8 cellular contexts compared by ENCODE assay signal in genomic region chr11:2885676-2886081, GRCh38. TPM values are rescaled to one million over a fixed set of nuclear protein-coding genes. Genes with fewer than 3 reads are reported as not detected.
A peak's percentile ranks its signal among the peaks of the same experiment; 100 is the strongest.
DNase-seq lines count a peak whose midpoint lies in the region; ATAC-seq and TF ChIP-seq lines count a peak whose summit lies in the region.

TSS of gene CDKN1C (minus strand) at chr11:2885775. CDS start at chr11:2885456, 319 bp downstream.

- WGBS in ovary, 3 donors, result 0 to 1% (median 0%) methylated on average over 2 to 58 of the region's 61 CpGs

- peak within 1 kb of the TSS; percentile 95 to 96 for H3K27ac ChIP-seq in ovary
- peak within 1 kb of the TSS; percentile 58 to 81 for H3K27ac ChIP-seq in thoracic aorta

- ATAC-seq in GM21723 (IDR thresholded peaks at IDR 0.05; ENCODE audit: unreplicated experiment) (peak; percentile 84), SK-N-SH treated with all-trans-retinoic acid at 6 μM for 48 hours (peak; percentile 75), thoracic aorta (ENCODE audit: insufficient number of reproducible peaks, low FRiP score, low read depth) (peak; percentile 54)

- H3K36me3 Mint-ChIP-seq in activated naive CD8-positive, alpha-beta T cell, result no peaks in the 10 kb centered on the region
- no peaks in the 10 kb centered on the region for H3K36me3 Mint-ChIP-seq in glutamatergic neuron (ENCODE audit: unreplicated experiment)

- H3K27me3 Mint-ChIP-seq in activated naive CD8-positive, alpha-beta T cell, result no peaks in the 10 kb centered on the region
- H3K27me3 Mint-ChIP-seq in glutamatergic neuron (ENCODE audit: unreplicated experiment), result peaks cover 18% of the 10 kb centered on the region

- no peaks in the 10 kb centered on the region for H3K9me3 ChIP-seq in ovary
- no peaks in the 10 kb centered on the region for H3K9me3 ChIP-seq in thoracic aorta

- no peak within 1 kb of the TSS for H3K27ac Mint-ChIP-seq in activated naive CD8-positive, alpha-beta T cell
- peak within 1 kb of the TSS; percentile 94 for H3K27ac Mint-ChIP-seq in glutamatergic neuron (ENCODE audit: unreplicated experiment)

- DNase-seq in DMS 273 treated with DMSO at 0.1 percent for 48 hours (lab: John Stamatoyannopoulos, UW), result peak; percentile 12
- DNase-seq in KG1 (lab: John Stamatoyannopoulos, UW), result peak; percentile 36
- DNase-seq in glutamatergic neuron, result peak; percentile 93
- DNase-seq in ovary, result peak; percentile 94 to 97 (median 96)
- peak; percentile 42 for DNase-seq in thoracic aorta (ENCODE audit: low spot score)

- peaks cover 14% of the 10 kb centered on the region for H3K4me1 Mint-ChIP-seq in activated naive CD8-positive, alpha-beta T cell (ENCODE audit: low read depth)
- peaks cover 19% of the 10 kb centered on the region for H3K4me1 Mint-ChIP-seq in glutamatergic neuron (ENCODE audit: low read depth, unreplicated experiment)

- peak; percentile 98 for TF ChIP-seq POLR2A in ovary (IDR thresholded peaks at IDR 0.05)

- intact Hi-C loops in ovary (cut with DNase I), result loop anchor here in 2 of 4 donors (2.0 to 10.0 kb wide), 3 partner anchors 59 to 201 kb away; partner anchors contain the start of gene KCNQ1OT1 (in 1 of the 2)

- TF ChIP-seq EP300 in ovary (IDR thresholded peaks at IDR 0.05), result no peak

- H3K4me3 Mint-ChIP-seq in activated naive CD8-positive, alpha-beta T cell, result peak within 1 kb of the TSS; percentile 87
- H3K4me3 Mint-ChIP-seq in glutamatergic neuron (ENCODE audit: unreplicated experiment), result peak within 1 kb of the TSS; percentile 98

- no peaks in the 10 kb centered on the region for H3K9me3 Mint-ChIP-seq in activated naive CD8-positive, alpha-beta T cell (ENCODE audit: low read depth)
- H3K9me3 Mint-ChIP-seq in glutamatergic neuron (ENCODE audit: unreplicated experiment), result peaks cover 21% of the 10 kb centered on the region

- H3K4me1 ChIP-seq in ovary (ENCODE audit: insufficient read depth) (peaks cover 7% of the 10 kb centered on the region), thoracic aorta (ENCODE audit: control insufficient read depth in 1 of 2, low read depth in 2 of 2) (peaks cover 8 to 20% of the 10 kb centered on the region in 2 donors)

- no peaks in the 10 kb centered on the region for H3K36me3 ChIP-seq in ovary
- H3K36me3 ChIP-seq in thoracic aorta, result no peaks in the 10 kb centered on the region

- TF ChIP-seq CTCF in glutamatergic neuron (IDR thresholded peaks at IDR 0.05; ENCODE audit: partially characterized antibody, unreplicated experiment) (no peak), ovary (IDR thresholded peaks at IDR 0.05) (peak in 1 of 3 donors; percentile 12), thoracic aorta (IDR thresholded peaks at IDR 0.05) (no peak)

- H3K27me3 ChIP-seq in ovary (no peaks in the 10 kb centered on the region), thoracic aorta (replicated peaks; ENCODE audit: insufficient read depth) (no peaks in the 10 kb centered on the region)

- H3K4me3 ChIP-seq in ovary (peak within 1 kb of the TSS; percentile 75), thoracic aorta (peak within 1 kb of the TSS; percentile 98)

TF ChIP-seq in SK-N-SH treated with all-trans-retinoic acid at 6 μM for 48 hours, 23 proteins besides CTCF, POLR2A, EP300 and RAD21:
- TF ChIP-seq OSR1 (CRISPR knock-in tag; IDR thresholded peaks at IDR 0.05) (no peak), ZC3H10 (CRISPR knock-in tag; IDR thresholded peaks at IDR 0.05) (no peak), TCF4 (CRISPR knock-in tag; IDR thresholded peaks at IDR 0.05; ENCODE audit: borderline replicate concordance) (no peak), PPARA (CRISPR knock-in tag; IDR thresholded peaks at IDR 0.05; ENCODE audit: borderline replicate concordance) (no peak), CREB5 (CRISPR knock-in tag; IDR thresholded peaks at IDR 0.05; ENCODE audit: low read depth) (no peak), ZNF70 (CRISPR knock-in tag; IDR thresholded peaks at IDR 0.05) (no peak)

RNA-seq across cellular contexts. Expression of gene CDKN1C, which starts in this region (rescaled TPM):
- total RNA-seq in glutamatergic neuron (ENCODE audit: unreplicated experiment), result 391 TPM
- total RNA-seq in ovary, result 100 to 1,000 TPM; 158 to 363 (median 236) TPM
- polyA plus RNA-seq in ovary, result 100 to 1,000 TPM in 1 of 2 donors, 10 to 100 TPM in 1; 72.3 to 142 TPM
- 10 to 100 TPM; 17.1 to 25.0 TPM for total RNA-seq in thoracic aorta

Comparison
In these comparisons a context has a peak if more than half of its experiments do, and no peak if none do; other contexts are left out.
1. Peak in every context shown above with its lines: DNase-seq, ATAC-seq, H3K4me3 ChIP-seq and H3K27ac ChIP-seq.
2. RNA of gene CDKN1C (total RNA-seq): 391 TPM in glutamatergic neuron (single experiment) and 158 to 363 TPM in ovary; 17.1 to 25.0 TPM in thoracic aorta; every median in the first group is over 4 times any median in the second.
3. DNase-seq: peak in every context shown above with its lines; median percentile 96 in ovary; 93 in glutamatergic neuron; 42 in thoracic aorta; 36 in KG1; 12 in DMS 273 treated with DMSO at 0.1 percent for 48 hours.